ENCODE assay signal across 8 cellular contexts in the genomic region with DNA sequence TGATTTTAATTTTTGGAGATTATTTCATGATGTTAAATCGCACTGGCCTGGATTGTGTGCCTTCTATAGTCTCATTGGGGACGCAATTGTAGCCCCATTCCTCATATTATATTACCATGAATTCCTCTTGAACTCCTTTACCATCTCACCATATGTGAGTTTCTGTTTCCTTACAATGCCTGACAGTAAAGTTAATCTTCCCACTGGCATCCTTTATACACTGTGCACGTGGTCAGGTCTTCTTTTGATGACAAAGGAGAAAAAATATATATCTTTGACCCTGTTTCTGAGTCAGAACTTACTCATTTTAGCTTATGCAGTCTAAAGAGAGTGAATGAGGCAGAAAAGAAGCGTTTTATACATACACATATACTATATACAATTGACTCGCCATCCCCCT. TPM values are rescaled to one million over a fixed set of nuclear protein-coding genes. Genes with fewer than 3 reads are reported as not detected.
A peak's percentile ranks its signal among the peaks of the same experiment; 100 is the strongest.
DNase-seq lines count a peak whose midpoint lies in the region; ATAC-seq, FAIRE-seq and TF ChIP-seq lines count a peak whose summit lies in the region.

No MANE protein-coding gene starts in this region.

- no peak overlapping the region for H2BK12ac ChIP-seq in H9 (ENCODE audit: insufficient read length, low read depth, low read length)

- H3K56ac ChIP-seq in H9 (ENCODE audit: insufficient read length, low read depth, low read length) = no peak overlapping the region

- H3K9me3 ChIP-seq in A549 (no peaks in the 10 kb centered on the region), H9 (ENCODE audit: control insufficient read depth, low read depth, low read length) (no peaks in the 10 kb centered on the region), left lung (no peaks in the 10 kb centered on the region), vagina (no peaks in the 10 kb centered on the region)

- H4K8ac ChIP-seq in H9 (replicated peaks; ENCODE audit: insufficient read length, low read depth, low read length) = no peak overlapping the region

- ATAC-seq in A549 (peak; percentile 18 to 28; a peak in 5 of 6 replicates), left lung (no peak)
- ATAC-seq in activated naive CD8-positive, alpha-beta T cell treated with anti-CD3 and anti-CD28 coated beads, Interleukin-2, amount 10 ng/mL, durations not matched to agents 7 days and 5 days (ENCODE audit: low read depth) = no peak

- H2AFZ ChIP-seq in H9 (ENCODE audit: low read length) = no peak overlapping the region

- TF ChIP-seq EP300 in A549 (IDR thresholded peaks at IDR 0.05) = no peak

- H3K4me3 ChIP-seq in A549 (peak overlapping the region; percentile 82), left lung (peak overlapping the region; percentile 94 to 96), vagina (peak overlapping the region; percentile 90 to 99)

- H3K27ac ChIP-seq in A549 (peak overlapping the region; percentile 91 to 97), H9 (ENCODE audit: insufficient read length, low read depth, low read length) (no peak overlapping the region), left lung (peak overlapping the region in 1 of 2 donors; percentile 85), vagina (peak overlapping the region; percentile 91)

- H3K18ac ChIP-seq in H9 (ENCODE audit: insufficient read length, low read depth, low read length) = no peak overlapping the region

- H3K23ac ChIP-seq in H9 (ENCODE audit: insufficient read length, low read depth, low read length) = no peak overlapping the region

- H3K4me1 ChIP-seq in A549 (peaks cover 67% of the 10 kb centered on the region), H9 (ENCODE audit: insufficient read depth, low read length) (no peaks in the 10 kb centered on the region; the same call in 1 of the 2 replicates), left lung (peaks cover 6 to 29% of the 10 kb centered on the region in 2 donors), vagina (peaks cover 23% of the 10 kb centered on the region)

- H3K27me3 ChIP-seq in H9 (ENCODE audit: insufficient read depth, low read length) = no peaks in the 10 kb centered on the region
- H3K27me3 ChIP-seq in left lung = no peaks in the 10 kb centered on the region
- H3K27me3 ChIP-seq in vagina = no peaks in the 10 kb centered on the region

- H3K9me3 Mint-ChIP-seq in H9 = no peaks in the 10 kb centered on the region
- no peaks in the 10 kb centered on the region for H3K9me3 Mint-ChIP-seq in activated naive CD8-positive, alpha-beta T cell treated with anti-CD3 and anti-CD28 coated beads, Interleukin-2, amount 10 ng/mL, durations not matched to agents 7 days and 5 days

- no peaks in the 10 kb centered on the region for H3K79me1 ChIP-seq in H9 (ENCODE audit: insufficient read depth, low read depth, low read length, poor library complexity, severe bottlenecking)

- H3K36me3 ChIP-seq in left lung = no peaks in the 10 kb centered on the region
- H3K36me3 ChIP-seq in vagina = no peaks in the 10 kb centered on the region

- no peak for TF ChIP-seq CTCF in A549 (IDR thresholded peaks at IDR 0.05)
- no peak for TF ChIP-seq CTCF in H9 (conservative IDR thresholded peaks at IDR 0.05)
- no peak for TF ChIP-seq CTCF in left lung (IDR thresholded peaks at IDR 0.05)
- TF ChIP-seq CTCF in vagina (IDR thresholded peaks at IDR 0.05) = no peak

- no peak overlapping the region for H4K91ac ChIP-seq in H9 (ENCODE audit: insufficient read length, low read depth, low read length)

- H3K27me3 Mint-ChIP-seq in H9 (ENCODE audit: low read depth) = peaks cover 6% of the 10 kb centered on the region
- H3K27me3 Mint-ChIP-seq in activated naive CD8-positive, alpha-beta T cell treated with anti-CD3 and anti-CD28 coated beads, Interleukin-2, amount 10 ng/mL, durations not matched to agents 7 days and 5 days = peaks cover 5% of the 10 kb centered on the region

- H2BK120ac ChIP-seq in H9 (ENCODE audit: low read depth, low read length, poor library complexity, severe bottlenecking) = no peak overlapping the region

- WGBS in A549 (ENCODE audit: missing lambda C conversion rate) = 13% methylated on average over 5 of the region's 5 CpGs
- no CpG with 5 or more reads among the region's 5 CpGs for WGBS in H9 (ENCODE audit: extremely low coverage, insufficient read length, low lambda C conversion rate)

- H3K27ac Mint-ChIP-seq in H9 = no peak overlapping the region
- H3K27ac Mint-ChIP-seq in activated naive CD8-positive, alpha-beta T cell treated with anti-CD3 and anti-CD28 coated beads, Interleukin-2, amount 10 ng/mL, durations not matched to agents 7 days and 5 days = peak overlapping the region; percentile 26

- no peak overlapping the region for H4K5ac ChIP-seq in H9 (ENCODE audit: insufficient read length, low read depth, low read length)

- peaks cover 15 to 24% of the 10 kb centered on the region in 2 experiments for H3K4me1 Mint-ChIP-seq in H9
- peaks cover 16% of the 10 kb centered on the region for H3K4me1 Mint-ChIP-seq in activated naive CD8-positive, alpha-beta T cell treated with anti-CD3 and anti-CD28 coated beads, Interleukin-2, amount 10 ng/mL, durations not matched to agents 7 days and 5 days

- H3K36me3 Mint-ChIP-seq in H9 (ENCODE audit: insufficient read depth in 1 of 3, low read depth in 3 of 3) = peaks cover 4 to 12% (median 10%) of the 10 kb centered on the region in 3 experiments; a peak in 4 of 7 replicates
- no peaks in the 10 kb centered on the region for H3K36me3 Mint-ChIP-seq in activated naive CD8-positive, alpha-beta T cell treated with anti-CD3 and anti-CD28 coated beads, Interleukin-2, amount 10 ng/mL, durations not matched to agents 7 days and 5 days

- H3K23me2 ChIP-seq in H9 (ENCODE audit: insufficient read length, low read depth, low read length, poor library complexity, severe bottlenecking) = peaks cover 3% of the 10 kb centered on the region

- no peak overlapping the region for H3K4ac ChIP-seq in H9 (ENCODE audit: low read depth, low read length)

- no peaks in the 10 kb centered on the region for H4K20me1 ChIP-seq in H9 (ENCODE audit: control insufficient read depth, insufficient read depth, insufficient read length)

- POLR2A ChIA-PET in A549 (lab: Yijun Ruan, JAX) = no interaction called here
- POLR2A ChIA-PET in activated naive CD8-positive, alpha-beta T cell treated with anti-CD3 and anti-CD28 coated beads, Interleukin-2, amount 10 ng/mL, durations not matched to agents 7 days and 5 days (lab: Charles Lee) = no interaction called here

- no peak overlapping the region for H2BK5ac ChIP-seq in H9 (ENCODE audit: insufficient read length, low read length)

- H3K4me3 Mint-ChIP-seq in H9 = peak overlapping the region; percentile 89 to 91
- H3K4me3 Mint-ChIP-seq in activated naive CD8-positive, alpha-beta T cell treated with anti-CD3 and anti-CD28 coated beads, Interleukin-2, amount 10 ng/mL, durations not matched to agents 7 days and 5 days = peak overlapping the region; percentile 83

- FAIRE-seq in A549 (lab: Jason Lieb, UNC) = no peak

- intact Hi-C loops in left lung (cut with DNase I) (no loop called here), vagina (cut with DNase I) (no loop called here)

- no peak overlapping the region for H3T11ph ChIP-seq in H9 (ENCODE audit: low read length)

- H3K9ac ChIP-seq in H9 (ENCODE audit: extremely low read depth, insufficient read length, low read length) = no peak overlapping the region

- H3K14ac ChIP-seq in H9 (ENCODE audit: insufficient read depth, low read length) = no peak overlapping the region

- DNase-seq in A549 (ENCODE audit: low read depth in 1 of 2, low spot score in 1 of 2) (peak in 1 of 2 experiments; percentile 17), H9 (no peak), left lung (no peak), vagina (ENCODE audit: extremely low spot score in 2 of 2) (no peak), hippocampal formation (lab: John Stamatoyannopoulos, UW) (no peak), SW 1271 (lab: John Stamatoyannopoulos, UW) (no peak), NCI-H1048 (lab: John Stamatoyannopoulos, UW) (no peak)
- DNase-seq in activated naive CD8-positive, alpha-beta T cell treated with anti-CD3 and anti-CD28 coated beads, Interleukin-2, amount 10 ng/mL, durations not matched to agents 7 days and 5 days = no peak

- TF ChIP-seq POLR2A in A549 (IDR thresholded peaks at IDR 0.05; ENCODE audit: low read length) (no peak), vagina (IDR thresholded peaks at IDR 0.05) (no peak)

- TF ChIP-seq RAD21 in A549 (conservative IDR thresholded peaks at IDR 0.05 in 1 of 2, IDR thresholded peaks at IDR 0.05 in 1 of 2) = no peak

- H3K79me2 ChIP-seq in H9 (ENCODE audit: insufficient read depth, low read length) = peaks cover 13% of the 10 kb centered on the region; the same call in 1 of the 2 replicates

- H3K4me2 ChIP-seq in A549 (peak overlapping the region; percentile 96), H9 (ENCODE audit: insufficient read depth, insufficient read length, low read length) (peak overlapping the region; percentile 35)

- CTCF ChIA-PET in A549 (lab: Yijun Ruan, JAX) = no interaction called here

- H2BK20ac ChIP-seq in H9 (ENCODE audit: low read depth, low read length, poor library complexity, severe bottlenecking) = no peak overlapping the region

- H2BK15ac ChIP-seq in H9 (ENCODE audit: low read depth, low read length) = no peak overlapping the region

- H2AK5ac ChIP-seq in H9 (ENCODE audit: insufficient read length, low read length) = no peak overlapping the region

TF ChIP-seq in A549, 52 proteins besides CTCF, POLR2A, EP300 and RAD21 (continues in another document):
- TF ChIP-seq, protein P1, sequence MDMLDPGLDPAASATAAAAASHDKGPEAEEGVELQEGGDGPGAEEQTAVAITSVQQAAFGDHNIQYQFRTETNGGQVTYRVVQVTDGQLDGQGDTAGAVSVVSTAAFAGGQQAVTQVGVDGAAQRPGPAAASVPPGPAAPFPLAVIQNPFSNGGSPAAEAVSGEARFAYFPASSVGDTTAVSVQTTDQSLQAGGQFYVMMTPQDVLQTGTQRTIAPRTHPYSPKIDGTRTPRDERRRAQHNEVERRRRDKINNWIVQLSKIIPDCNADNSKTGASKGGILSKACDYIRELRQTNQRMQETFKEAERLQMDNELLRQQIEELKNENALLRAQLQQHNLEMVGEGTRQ (IDR thresholded peaks at IDR 0.05) = peak; percentile 14; the same call in 1 of the 2 replicates
- TF ChIP-seq, protein P2, sequence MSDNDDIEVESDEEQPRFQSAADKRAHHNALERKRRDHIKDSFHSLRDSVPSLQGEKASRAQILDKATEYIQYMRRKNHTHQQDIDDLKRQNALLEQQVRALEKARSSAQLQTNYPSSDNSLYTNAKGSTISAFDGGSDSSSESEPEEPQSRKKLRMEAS (IDR thresholded peaks at IDR 0.05) = peak; percentile 59
- TF ChIP-seq ESRRA (IDR thresholded peaks at IDR 0.05; ENCODE audit: borderline replicate concordance, low read length) = no peak
- no peak for TF ChIP-seq CHD4 (IDR thresholded peaks at IDR 0.05; ENCODE audit: borderline replicate concordance)

RNA-seq across cellular contexts. Expression of gene ABL2, which starts 0.8 kb away (rescaled TPM):
- polyA plus RNA-seq in A549 (2011; rRNA removed) (12.4 and 15.9 TPM in 2 replicates), A549 (2017; fragmentation: RNase III; extraction: RNeasy Plus Mini Kit Qiagen cat#74134 plus additional on column Dnase treatment) (12.4 to 18.7 TPM (median 12.9 TPM) in 3 replicates)
- 3.0 and 4.1 TPM in 2 replicates for polyA plus RNA-seq in A549 (2012; cell fraction: cytosol; rRNA removed)
- polyA plus RNA-seq in A549 (2012; cell fraction: nucleus; rRNA removed) = 6.8 and 8.9 TPM in 2 replicates
- 44.9 and 50.5 TPM in 2 replicates for polyA minus RNA-seq in A549 (2011; rRNA and poly(A)+ RNA removed)
- total RNA-seq in H9 (2021) (21.2 TPM in 2 replicates), left lung (10 to 100 TPM; 25.3 to 33.4 TPM), vagina (15.0 TPM)
- 10 to 100 TPM in 1 of 2 experiments, 1 to 10 TPM in 1; 9.7 to 11.2 TPM for total RNA-seq in activated naive CD8-positive, alpha-beta T cell treated with anti-CD3 and anti-CD28 coated beads, Interleukin-2, amount 10 ng/mL, durations not matched to agents 7 days and 5 days

Comparison
In these comparisons a context has a peak if more than half of its experiments do, and no peak if none do; other contexts are left out.
1. ATAC-seq: peak in A549 (2 of 2); none in activated naive CD8-positive, alpha-beta T cell treated with anti-CD3 and anti-CD28 coated beads, Interleukin-2, amount 10 ng/mL, durations not matched to agents 7 days and 5 days (single experiment) and left lung (single experiment).
2. Peak in every context shown above with its lines, with median percentiles within 50 percentile points of each other: H3K4me3 ChIP-seq.